ENCODE assay signal across 8 cellular contexts in the genomic region with DNA sequence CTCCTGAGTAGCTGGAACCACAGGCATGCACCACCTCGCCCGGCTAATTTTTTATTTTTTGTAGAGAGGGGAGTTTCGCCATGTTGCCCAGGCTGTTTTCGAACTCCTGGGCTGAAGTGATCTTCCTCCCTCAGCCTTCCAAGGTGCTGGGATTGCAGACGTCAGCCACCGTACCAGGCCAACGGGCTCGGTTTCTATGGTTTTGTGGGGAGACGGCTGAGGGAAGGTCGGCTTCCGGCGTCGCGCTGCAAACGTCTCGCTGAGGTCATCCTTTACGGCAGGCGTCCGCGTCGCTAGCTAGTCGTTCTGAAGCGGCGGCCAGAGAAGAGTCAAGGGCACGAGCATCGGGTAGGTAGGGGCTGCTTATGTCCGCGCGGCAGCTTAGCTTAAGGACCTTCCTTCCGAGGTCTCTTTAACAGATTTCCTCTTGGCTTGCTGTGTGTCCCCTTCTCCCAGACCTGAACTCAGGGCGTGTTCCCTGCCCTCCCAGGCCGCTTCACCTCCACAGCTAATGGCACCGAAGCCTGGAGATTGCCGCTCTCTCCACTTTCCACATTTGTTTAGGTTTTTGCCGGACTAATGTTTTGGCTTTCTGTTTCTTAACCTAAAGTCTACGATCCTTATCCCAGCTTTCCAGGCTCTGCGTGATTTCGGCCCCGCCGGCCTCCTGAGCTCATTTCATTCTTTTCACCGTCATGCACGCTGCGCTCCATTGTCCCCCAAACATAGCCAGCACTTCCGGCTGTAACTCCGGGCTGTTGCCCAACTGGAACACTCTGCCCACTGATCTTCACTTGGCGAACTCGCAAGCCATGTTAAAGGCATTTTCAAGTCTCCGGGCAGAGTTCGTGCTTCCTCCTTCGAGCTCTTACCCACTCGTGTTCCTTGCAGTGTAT. TPM values are rescaled to one million over a fixed set of nuclear protein-coding genes. Genes with fewer than 3 reads are reported as not detected.
A peak's percentile ranks its signal among the peaks of the same experiment; 100 is the strongest.
DNase-seq lines count a peak whose midpoint lies in the region; ATAC-seq and TF ChIP-seq lines count a peak whose summit lies in the region.

Gene NDUFS5, plus strand, starts transcription at position 300 of the 896 bp plus-strand sequence. CDS start 2,375 bp downstream, outside the sequence.

- TF ChIP-seq CTCF in VCaP (conservative IDR thresholded peaks at IDR 0.05): no peak

- H3K4me3 ChIP-seq in iPS-18c (ENCODE audit: insufficient read depth, low read depth, low read length) (peak within 1 kb of the TSS; percentile 73), skeletal muscle tissue (ENCODE audit: low read length in 3 of 3) (peak within 1 kb of the TSS; percentile 99 to 100 (median 100))

- peaks cover 14 to 17% (median 15%) of the 10 kb centered on the region in 3 donors for H3K36me3 ChIP-seq in skeletal muscle tissue (ENCODE audit: control insufficient read depth in 3 of 3, insufficient read depth in 3 of 3, low read length in 3 of 3)

- no peaks in the 10 kb centered on the region for H3K9me3 ChIP-seq in iPS-18c (ENCODE audit: control insufficient read depth, insufficient read depth, low read length)
- H3K9me3 ChIP-seq in skeletal muscle tissue (ENCODE audit: control insufficient read depth in 3 of 3, low read length in 3 of 3): no peaks in the 10 kb centered on the region

- H3K27ac ChIP-seq in VCaP (peak within 1 kb of the TSS; percentile 88), skeletal muscle tissue (ENCODE audit: low read depth, low read length) (peak within 1 kb of the TSS; percentile 98)

- in situ Hi-C loops in T47D (cut with HindIII; ENCODE audit: low pct_unique_long_range_greater_than_20kb, low sequenced_read_pairs): no loop called here

- H3K4me1 ChIP-seq in skeletal muscle tissue (ENCODE audit: control insufficient read depth in 3 of 3, insufficient read depth in 3 of 3, low read length in 3 of 3): peaks cover 5 to 20% (median 12%) of the 10 kb centered on the region in 3 donors

- DNase-seq in A172 (ENCODE audit: low spot score): peak; percentile 89
- peak; percentile 93 for DNase-seq in NCI-H2171 treated with DMSO at 0.1 percent for 48 hours (lab: John Stamatoyannopoulos, UW)
- DNase-seq in T47D (ENCODE audit: low read depth in 1 of 2, low spot score in 1 of 2): peak; percentile 31 to 92

- ATAC-seq in GM18858 (IDR thresholded peaks at IDR 0.05; ENCODE audit: unreplicated experiment): peak; percentile 66
- ATAC-seq in HG03097 (IDR thresholded peaks at IDR 0.05; ENCODE audit: low FRiP score, unreplicated experiment): peak; percentile 72

- no peaks in the 10 kb centered on the region for H3K27me3 ChIP-seq in skeletal muscle tissue (ENCODE audit: control insufficient read depth in 3 of 3, insufficient read depth in 3 of 3, low read length in 3 of 3)

- peak within 1 kb of the TSS; percentile 98 to 100 (median 99) for H3K9ac ChIP-seq in skeletal muscle tissue (ENCODE audit: low read depth in 1 of 3, low read length in 3 of 3)

RNA-seq across cellular contexts. Expression of gene NDUFS5, which starts in this region (rescaled TPM):
- 692 and 1,210 TPM in 2 replicates for total RNA-seq in A172 (2014; rRNA removed; shearing (Covaris generic))
- 503 TPM for total RNA-seq in skeletal muscle tissue

Comparison
In these comparisons a context has a peak if more than half of its experiments do, and no peak if none do; other contexts are left out.
1. Peak in every context shown above with its lines: DNase-seq, ATAC-seq, H3K4me3 ChIP-seq and H3K27ac ChIP-seq.